ENCODE assay signal across 24 cellular contexts in the genomic region with DNA sequence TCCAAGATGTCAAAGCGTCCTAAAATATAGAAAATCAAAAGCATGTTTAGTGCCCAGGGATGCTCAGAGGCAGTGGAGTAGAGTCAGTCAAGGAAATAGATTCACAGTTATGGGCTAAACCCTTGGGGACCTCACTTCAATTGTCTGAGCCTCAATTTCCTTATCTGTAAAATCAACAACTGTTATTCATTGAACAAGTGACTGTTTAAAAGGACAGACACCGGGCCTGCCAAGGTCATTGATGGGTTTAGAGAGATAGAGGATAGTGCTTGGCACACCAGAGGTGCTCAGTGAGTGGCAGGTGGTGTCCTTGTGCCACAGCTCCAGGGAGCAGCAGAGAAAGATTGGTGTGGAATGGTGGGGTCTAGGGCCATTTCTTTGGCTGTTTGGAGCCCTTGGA. TPM values are rescaled to one million over a fixed set of nuclear protein-coding genes. Genes with fewer than 3 reads are reported as not detected.
A peak's percentile ranks its signal among the peaks of the same experiment; 100 is the strongest.
DNase-seq lines count a peak whose midpoint lies in the region; ATAC-seq and TF ChIP-seq lines count a peak whose summit lies in the region.
"Had no signal": no experiment of that assay in that cellular context is flagged by ENCODE, and none has a peak within 500 bp of the region (broad histone marks: within the 10 kb centered on the region; RNA-seq: fewer than 3 reads in every experiment).

No MANE protein-coding gene starts in this region.

- H3K4me1 ChIP-seq in right atrium auricular region (peaks cover 0 to 67% of the 10 kb centered on the region in 2 donors), mucosa of descending colon (ENCODE audit: low read depth) (no peaks in the 10 kb centered on the region), colonic mucosa (no peaks in the 10 kb centered on the region)
- peaks cover 43 to 75% (median 62%) of the 10 kb centered on the region in 10 experiments for H3K4me1 ChIP-seq in BLaER1 treated with 17β-estradiol and CSF1 and Interleukin-3, amounts not matched to agents 10 nM and 100 nM
- no peaks in the 10 kb centered on the region for H3K4me1 ChIP-seq in CD8-positive, alpha-beta memory T cell (ENCODE audit: insufficient read depth, low read length)
- H3K4me1 ChIP-seq: BE2C had no signal

- H3K27me3 ChIP-seq in right atrium auricular region (no peaks in the 10 kb centered on the region), colonic mucosa (no peaks in the 10 kb centered on the region)
- peaks cover 0 to 14% (median 0%) of the 10 kb centered on the region in 11 experiments; a peak in 5 of 22 replicates for H3K27me3 ChIP-seq in BLaER1 treated with 17β-estradiol and CSF1 and Interleukin-3, amounts not matched to agents 10 nM and 100 nM
- H3K27me3 ChIP-seq in CD8-positive, alpha-beta memory T cell (ENCODE audit: insufficient read depth, low read length, poor library complexity, severe bottlenecking): no peaks in the 10 kb centered on the region
- H3K27me3 ChIP-seq: BE2C had no signal

- CTCF ChIA-PET in WTC11 (lab: Charles Lee): no interaction called here
- CTCF ChIA-PET in CD8-positive, alpha-beta memory T cell (lab: Charles Lee): no interaction called here

- H3K36me3 ChIP-seq in right atrium auricular region (peaks cover 45% of the 10 kb centered on the region), mucosa of descending colon (ENCODE audit: low read depth) (no peaks in the 10 kb centered on the region), colonic mucosa (no peaks in the 10 kb centered on the region)
- no peaks in the 10 kb centered on the region for H3K36me3 ChIP-seq in BLaER1 treated with 17β-estradiol and CSF1 and Interleukin-3, amounts not matched to agents 10 nM and 100 nM
- H3K36me3 ChIP-seq in CD8-positive, alpha-beta memory T cell (ENCODE audit: insufficient read depth, low read length): no peaks in the 10 kb centered on the region
- H3K36me3 ChIP-seq: BE2C had no signal

- H3K4me3 ChIP-seq in right atrium auricular region (no peak overlapping the region), mucosa of descending colon (no peak overlapping the region), colonic mucosa (no peak overlapping the region)
- no peak overlapping the region for H3K4me3 ChIP-seq in BLaER1 treated with 17β-estradiol and CSF1 and Interleukin-3, amounts not matched to agents 10 nM and 100 nM
- no peak overlapping the region for H3K4me3 ChIP-seq in CD8-positive, alpha-beta memory T cell (ENCODE audit: low read length)
- H3K4me3 ChIP-seq: GM12878 had no signal

- peaks cover 5% of the 10 kb centered on the region; the same call in 1 of the 2 replicates for H3K27me3 Mint-ChIP-seq in WTC11 (ENCODE audit: low read depth)
- H3K27me3 Mint-ChIP-seq in CD8-positive, alpha-beta memory T cell: peaks cover 17 to 47% of the 10 kb centered on the region in 2 donors
- H3K27me3 Mint-ChIP-seq in activated CD4-positive, alpha-beta T cell treated with anti-CD3 and anti-CD28 coated beads, Interleukin-2, amount 10 ng/mL, durations not matched to agents 24 days and 14 days: peaks cover 32% of the 10 kb centered on the region

- H3K27ac Mint-ChIP-seq in WTC11: peak overlapping the region; percentile 63; the same call in 1 of the 2 replicates
- H3K27ac Mint-ChIP-seq in CD8-positive, alpha-beta memory T cell: peak overlapping the region in 1 of 8 donors; percentile 52
- no peak overlapping the region for H3K27ac Mint-ChIP-seq in activated CD4-positive, alpha-beta T cell treated with anti-CD3 and anti-CD28 coated beads, Interleukin-2, amount 10 ng/mL, durations not matched to agents 24 days and 14 days
- H3K27ac Mint-ChIP-seq: CD14-positive monocyte, HFFc6 had no signal

- no peak overlapping the region for H3K9ac ChIP-seq in BLaER1 treated with 17β-estradiol and CSF1 and Interleukin-3, amounts not matched to agents 10 nM and 100 nM
- no peak overlapping the region for H3K9ac ChIP-seq in colonic mucosa (ENCODE audit: low read depth in 2 of 2, low read length in 2 of 2)

- no peaks in the 10 kb centered on the region for H4K20me1 ChIP-seq in BLaER1 treated with 17β-estradiol and CSF1 and Interleukin-3, amounts not matched to agents 10 nM and 100 nM

- DNase-seq in right atrium auricular region (ENCODE audit: low spot score) (no peak), cardiac septum (ENCODE audit: low spot score) (no peak), WTC11 (ENCODE audit: low spot score) (no peak), mucosa of descending colon (no peak), colonic mucosa (no peak)
- DNase-seq in CD8-positive, alpha-beta memory T cell: no peak
- DNase-seq in activated CD4-positive, alpha-beta T cell treated with anti-CD3 and anti-CD28 coated beads, Interleukin-2, amount 10 ng/mL, durations not matched to agents 24 days and 14 days: no peak
- DNase-seq: ACHN; BE2C; CD4-positive, alpha-beta memory T cell; DMS 273 treated with DMSO at 0.1 percent for 48 hours; DMS53; DND-41; EL; GOT3; H7; HFFc6; IMR-90 had no signal

- TF ChIP-seq CTCF in right atrium auricular region (IDR thresholded peaks at IDR 0.05) (no peak), WTC11 (IDR thresholded peaks at IDR 0.05) (no peak), mucosa of descending colon (IDR thresholded peaks at IDR 0.05) (no peak), colonic mucosa (IDR thresholded peaks at IDR 0.05) (no peak)

- H3K4me1 Mint-ChIP-seq in WTC11: peaks cover 14% of the 10 kb centered on the region
- peaks cover 10 to 16% (median 15%) of the 10 kb centered on the region in 3 donors for H3K4me1 Mint-ChIP-seq in CD8-positive, alpha-beta memory T cell
- peaks cover 7% of the 10 kb centered on the region for H3K4me1 Mint-ChIP-seq in activated CD4-positive, alpha-beta T cell treated with anti-CD3 and anti-CD28 coated beads, Interleukin-2, amount 10 ng/mL, durations not matched to agents 24 days and 14 days

- ATAC-seq in WTC11: no peak
- ATAC-seq in mucosa of descending colon: peak; percentile 4
- ATAC-seq: GM12878, HCT116 had no signal

- H3K9me3 Mint-ChIP-seq in WTC11: 0 out of 2 replicates have a peak, but pooled peaks cover 4% of the 10 kb centered on the region
- H3K9me3 Mint-ChIP-seq in CD8-positive, alpha-beta memory T cell: no peaks in the 10 kb centered on the region
- H3K9me3 Mint-ChIP-seq in activated CD4-positive, alpha-beta T cell treated with anti-CD3 and anti-CD28 coated beads, Interleukin-2, amount 10 ng/mL, durations not matched to agents 24 days and 14 days: no peaks in the 10 kb centered on the region
- H3K9me3 Mint-ChIP-seq: CD4-positive, alpha-beta memory T cell; HFFc6 had no signal

- POLR2A ChIA-PET in WTC11 (lab: Charles Lee): no interaction called here
- POLR2A ChIA-PET in CD8-positive, alpha-beta memory T cell (lab: Charles Lee): no interaction called here

- H3K4me2 ChIP-seq in BLaER1 treated with 17β-estradiol and CSF1 and Interleukin-3, amounts not matched to agents 10 nM and 100 nM: peak overlapping the region in 8 of 11 experiments; percentile 89 to 99 (median 94); a peak in 16 of 22 replicates

- intact Hi-C loops in cardiac septum (cut with DNase I): no loop called here
- intact Hi-C loops in mucosa of descending colon (cut with DNase I, micrococcal nuclease): no loop called here
- intact Hi-C loops in activated CD4-positive, alpha-beta T cell treated with anti-CD3 and anti-CD28 coated beads, Interleukin-2, amount 10 ng/mL, durations not matched to agents 24 days and 14 days (cut with micrococcal nuclease): no loop called here
- intact Hi-C loops in colonic mucosa (cut with DNase I): no loop called here

- H3K36me3 Mint-ChIP-seq in WTC11: no peaks in the 10 kb centered on the region
- H3K36me3 Mint-ChIP-seq in CD8-positive, alpha-beta memory T cell: no peaks in the 10 kb centered on the region
- no peaks in the 10 kb centered on the region for H3K36me3 Mint-ChIP-seq in activated CD4-positive, alpha-beta T cell treated with anti-CD3 and anti-CD28 coated beads, Interleukin-2, amount 10 ng/mL, durations not matched to agents 24 days and 14 days (ENCODE audit: low read depth)
- H3K36me3 Mint-ChIP-seq: CD14-positive monocyte; CD4-positive, alpha-beta memory T cell had no signal

- H3K27ac ChIP-seq in right atrium auricular region: peak overlapping the region; percentile 37 to 49
- H3K27ac ChIP-seq in BLaER1 treated with 17β-estradiol and CSF1 and Interleukin-3, amounts not matched to agents 10 nM and 100 nM: peak overlapping the region in 1 of 11 experiments; percentile 38; a peak in 2 of 22 replicates
- H3K27ac ChIP-seq in CD8-positive, alpha-beta memory T cell (ENCODE audit: low read depth, low read length): no peak overlapping the region
- no peak overlapping the region for H3K27ac ChIP-seq in colonic mucosa
- H3K27ac ChIP-seq: HL-60 had no signal

- H3K4me3 Mint-ChIP-seq in WTC11: no peak overlapping the region
- no peak overlapping the region for H3K4me3 Mint-ChIP-seq in CD8-positive, alpha-beta memory T cell
- no peak overlapping the region for H3K4me3 Mint-ChIP-seq in activated CD4-positive, alpha-beta T cell treated with anti-CD3 and anti-CD28 coated beads, Interleukin-2, amount 10 ng/mL, durations not matched to agents 24 days and 14 days
- H3K4me3 Mint-ChIP-seq: CD4-positive, alpha-beta memory T cell; HFFc6 had no signal

- no peaks in the 10 kb centered on the region for H3K9me3 ChIP-seq in right atrium auricular region
- no peaks in the 10 kb centered on the region for H3K9me3 ChIP-seq in BLaER1 treated with 17β-estradiol and CSF1 and Interleukin-3, amounts not matched to agents 10 nM and 100 nM (replicated peaks in 1 of 11)
- peaks cover 4% of the 10 kb centered on the region for H3K9me3 ChIP-seq in mucosa of descending colon
- H3K9me3 ChIP-seq in CD8-positive, alpha-beta memory T cell (ENCODE audit: low read length): no peaks in the 10 kb centered on the region
- no peaks in the 10 kb centered on the region for H3K9me3 ChIP-seq in colonic mucosa
- H3K9me3 ChIP-seq: BE2C had no signal

RNA-seq across cellular contexts. Expression of a gene that starts 12.8 kb away (rescaled TPM):
- total RNA-seq in right atrium auricular region (100 to 1,000 TPM; 115 to 149 TPM), cardiac septum (36.4 TPM), WTC11 (2021) (0.30 TPM in 1 of 3 replicates, not detected in the others), mucosa of descending colon (10 to 100 TPM in 1 of 3 donors, under 1 TPM in 2; 0.78 to 16.2 (median 0.94) TPM), colonic mucosa (1 to 10 TPM in 1 of 2 donors, not detected in 1; 1.8 TPM)
- not detected for total RNA-seq in CD8-positive, alpha-beta memory T cell
- not detected for polyA plus RNA-seq in CD8-positive, alpha-beta memory T cell
- total RNA-seq in activated CD4-positive, alpha-beta T cell treated with anti-CD3 and anti-CD28 coated beads, Interleukin-2, amount 10 ng/mL, durations not matched to agents 24 days and 14 days: not detected in 2 replicates
- total RNA-seq: CD4-positive, alpha-beta memory T cell; G401; HFFc6; IMR-90 had no signal
- polyA plus RNA-seq: CD14-positive monocyte; CD4-positive, alpha-beta memory T cell; IMR-90 had no signal

RNA-seq across cellular contexts. Expression of a gene that starts 36.6 kb away (rescaled TPM):
- not detected for total RNA-seq in right atrium auricular region
- total RNA-seq in cardiac septum: not detected
- not detected in 3 replicates for total RNA-seq in WTC11 (2021)
- total RNA-seq in mucosa of descending colon: under 1 TPM in 1 of 3 donors, not detected in 2; 0.22 TPM
- total RNA-seq in CD8-positive, alpha-beta memory T cell: not detected
- polyA plus RNA-seq in CD8-positive, alpha-beta memory T cell: not detected
- total RNA-seq in activated CD4-positive, alpha-beta T cell treated with anti-CD3 and anti-CD28 coated beads, Interleukin-2, amount 10 ng/mL, durations not matched to agents 24 days and 14 days: not detected in 2 replicates
- total RNA-seq in colonic mucosa: under 1 TPM; 0.21 to 0.25 TPM
- total RNA-seq: CD4-positive, alpha-beta memory T cell; G401; H7; HFFc6; IMR-90 had no signal
- polyA plus RNA-seq: IMR-90 had no signal

RNA-seq across cellular contexts. Expression of a gene that starts 56.4 kb away (rescaled TPM):
- total RNA-seq in right atrium auricular region: not detected
- not detected for total RNA-seq in cardiac septum
- total RNA-seq in WTC11 (2021): not detected in 3 replicates
- under 1 TPM in 2 of 3 donors, not detected in 1; 0.12 to 0.80 TPM for total RNA-seq in mucosa of descending colon
- total RNA-seq in CD8-positive, alpha-beta memory T cell: not detected
- not detected for polyA plus RNA-seq in CD8-positive, alpha-beta memory T cell
- not detected in 2 replicates for total RNA-seq in activated CD4-positive, alpha-beta T cell treated with anti-CD3 and anti-CD28 coated beads, Interleukin-2, amount 10 ng/mL, durations not matched to agents 24 days and 14 days
- total RNA-seq in colonic mucosa: not detected
- total RNA-seq: CD4-positive, alpha-beta memory T cell; G401; GM12878; H7; HFFc6; IMR-90 had no signal
- polyA plus RNA-seq: CD14-positive monocyte; CD4-positive, alpha-beta memory T cell; IMR-90 had no signal

Comparison
In these comparisons a context has a peak if more than half of its experiments do, and no peak if none do; other contexts are left out.
1. H3K27ac ChIP-seq: peak in right atrium auricular region (2 of 2); none in CD8-positive, alpha-beta memory T cell (single experiment) and colonic mucosa (single experiment).